ENCODE assay signal across 19 cellular contexts in the genomic region with DNA sequence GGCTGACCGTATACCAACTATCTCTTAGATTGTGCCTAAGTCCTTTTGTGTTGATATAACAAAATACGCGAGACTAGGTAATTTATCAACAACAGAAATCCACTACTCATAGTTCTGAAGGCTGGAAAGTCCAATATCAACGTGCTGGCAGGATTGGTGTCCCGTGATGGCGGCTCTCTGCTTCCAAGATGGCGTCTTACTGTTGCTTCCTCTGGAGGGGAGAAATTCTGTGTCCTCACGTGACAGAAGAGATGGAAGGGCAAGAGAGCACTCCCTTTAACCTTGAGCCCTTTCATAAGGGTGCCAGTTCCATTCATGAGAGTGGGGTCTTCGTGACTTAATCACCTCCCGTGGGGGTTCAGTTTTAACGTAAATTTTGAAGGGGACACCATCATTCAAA. TPM values are rescaled to one million over a fixed set of nuclear protein-coding genes. Genes with fewer than 3 reads are reported as not detected.
DNase-seq lines count a peak whose midpoint lies in the region; ATAC-seq, FAIRE-seq and TF ChIP-seq lines count a peak whose summit lies in the region.
"Had no signal": no experiment of that assay in that cellular context is flagged by ENCODE, and none has a peak within 500 bp of the region (broad histone marks: within the 10 kb centered on the region; RNA-seq: fewer than 3 reads in every experiment).

No MANE protein-coding gene starts in this region.

- no peaks in the 10 kb centered on the region for H4K20me1 ChIP-seq in K562 (replicated peaks; ENCODE audit: control insufficient read depth, insufficient read depth, low read length)

- H3K23ac ChIP-seq in mesenchymal stem cell (ENCODE audit: low read length in 2 of 2): no peak overlapping the region

- H2BK15ac ChIP-seq in mesenchymal stem cell (ENCODE audit: low read depth, poor library complexity, severe bottlenecking): no peak overlapping the region

- H3K36me3 ChIP-seq in K562 (ENCODE audit: control insufficient read depth, insufficient read depth, low read length) (no peaks in the 10 kb centered on the region), mesenchymal stem cell (ENCODE audit: control insufficient read depth in 1 of 2, insufficient read depth in 2 of 2, low read depth in 1 of 2, low read length in 2 of 2) (no peaks in the 10 kb centered on the region), psoas muscle (ENCODE audit: insufficient read depth in 1 of 2, low read depth in 1 of 2) (peaks cover 0 to 7% of the 10 kb centered on the region in 2 donors), thyroid gland (no peaks in the 10 kb centered on the region)

- H2BK12ac ChIP-seq in mesenchymal stem cell (ENCODE audit: low read length in 2 of 2): no peak overlapping the region

- H4K8ac ChIP-seq in mesenchymal stem cell (ENCODE audit: low read length): no peak overlapping the region

- H2BK120ac ChIP-seq in mesenchymal stem cell (ENCODE audit: low read depth, low read length): no peak overlapping the region

- H3K9ac ChIP-seq in K562 (ENCODE audit: insufficient read depth in 1 of 2, low read depth in 2 of 2, low read length in 2 of 2) (no peak overlapping the region), mesenchymal stem cell (ENCODE audit: low read length) (no peak overlapping the region)
- H3K9ac ChIP-seq: BLaER1 treated with 17β-estradiol and CSF1 and Interleukin-3, amounts not matched to agents 10 nM and 100 nM had no signal

- peaks cover 0 to 5% of the 10 kb centered on the region in 2 experiments; a peak in 2 of 5 replicates for H3K27me3 ChIP-seq in K562 (ENCODE audit: control insufficient read depth in 2 of 2, insufficient read depth in 2 of 2, low read length in 2 of 2)
- no peaks in the 10 kb centered on the region for H3K27me3 ChIP-seq in mesenchymal stem cell (ENCODE audit: control insufficient read depth in 1 of 2, insufficient read depth in 1 of 2, low read length in 2 of 2)
- H3K27me3 ChIP-seq in psoas muscle (ENCODE audit: insufficient read depth in 3 of 3, low read length in 2 of 3): no peaks in the 10 kb centered on the region
- H3K27me3 ChIP-seq in thyroid gland: no peaks in the 10 kb centered on the region
- H3K27me3 ChIP-seq: BLaER1 treated with 17β-estradiol and CSF1 and Interleukin-3, amounts not matched to agents 10 nM and 100 nM had no signal

- no peak for TF ChIP-seq RAD21 in K562 (CRISPR knock-in tag; conservative IDR thresholded peaks at IDR 0.05 in 1 of 2, IDR thresholded peaks at IDR 0.05 in 1 of 2)

- no peak for FAIRE-seq in K562 (lab: Jason Lieb, UNC)
- FAIRE-seq: GM12878, GM18507 had no signal

- peaks cover 10% of the 10 kb centered on the region for H3K79me1 ChIP-seq in mesenchymal stem cell (replicated peaks; ENCODE audit: low read length, poor library complexity, severe bottlenecking)

- no peak for TF ChIP-seq EP300 in K562 (IDR thresholded peaks at IDR 0.05; ENCODE audit: low read length)

- BruUV-seq in K562 (replicated peaks; lab: Mats Ljungman, UMichigan): no TSS peak

- H2AK5ac ChIP-seq in mesenchymal stem cell (ENCODE audit: low read length, severe bottlenecking): peak overlapping the region; percentile 6

- no peak overlapping the region for H4K91ac ChIP-seq in mesenchymal stem cell (ENCODE audit: low read length)

- TF ChIP-seq POLR2A in K562 (conservative IDR thresholded peaks at IDR 0.05) (no peak), thyroid gland (IDR thresholded peaks at IDR 0.05) (no peak)

- POLR2A ChIA-PET in K562 (lab: Yijun Ruan, JAX): no interaction called here

- no peaks in the 10 kb centered on the region for H3K79me2 ChIP-seq in K562 (ENCODE audit: control insufficient read depth, insufficient read depth, low read length)

- peak overlapping the region; percentile 66 for H2AFZ ChIP-seq in K562 (ENCODE audit: low read depth, low read length)
- H2AFZ ChIP-seq in mesenchymal stem cell (ENCODE audit: low read depth, low read length): no peak overlapping the region

- H3K4me2 ChIP-seq in K562 (ENCODE audit: insufficient read depth, low read length) (peak overlapping the region; percentile 38), mesenchymal stem cell (ENCODE audit: low read length, poor library complexity, severe bottlenecking) (no peak overlapping the region)

- DNase-seq in K562 (ENCODE audit: extremely low read depth in 1 of 4, low spot score in 3 of 4) (peak in 1 of 4 experiments; percentile 18), mesenchymal stem cell (no peak), psoas muscle (no peak), thyroid gland (peak; percentile 27 to 29), GM13977 (ENCODE audit: low spot score) (no peak), islet precursor cell (no peak)
- DNase-seq: Calu3; CD8-positive, alpha-beta T cell; GF-D8; KG1; NCI-H1417 treated with DMSO at 0.1 percent for 48 hours; NCI-H226; NCI-H82; SHP77 had no signal

- intact Hi-C loops in K562 (cut with micrococcal nuclease) (no loop called here), psoas muscle (cut with DNase I) (no loop called here), thyroid gland (cut with DNase I) (no loop called here)

- H3K14ac ChIP-seq in mesenchymal stem cell (ENCODE audit: low read length in 2 of 2): no peak overlapping the region

- no peak overlapping the region for H3K18ac ChIP-seq in mesenchymal stem cell (ENCODE audit: low read depth in 1 of 2, low read length in 2 of 2)

- ATAC-seq in K562 (peak; percentile 63), psoas muscle (peak in 1 of 4 donors; percentile 20), HG02678 (IDR thresholded peaks at IDR 0.05; ENCODE audit: unreplicated experiment) (no peak)
- ATAC-seq: CD8-positive, alpha-beta T cell; GM12878 had no signal

- WGBS in K562 (ENCODE audit: insufficient coverage, low coverage, missing lambda C conversion rate): 2% methylated on average over 11 of the region's 11 CpGs
- 91% methylated on average over 10 of the region's 11 CpGs for WGBS in mesenchymal stem cell
- 81 to 93% (median 84%) methylated on average over 11 of the region's 11 CpGs for WGBS in psoas muscle, 3 donors
- 50 to 58% methylated on average over 11 of the region's 11 CpGs for WGBS in thyroid gland, 2 donors

- H2BK5ac ChIP-seq in mesenchymal stem cell (ENCODE audit: low read depth, low read length, poor library complexity, severe bottlenecking): no peak overlapping the region

- in situ Hi-C loops in K562 (cut with MboI): no loop called here
- in situ Hi-C loops in GM13977 (cut with MboI; ENCODE audit: low pct_unique_long_range_greater_than_20kb, low sequenced_read_pairs, unreplicated experiment): no loop called here

- H3K4me1 ChIP-seq in K562 (replicated peaks in 1 of 2; ENCODE audit: control insufficient read depth in 2 of 2, insufficient read depth in 2 of 2, low read length in 2 of 2) (no peaks in the 10 kb centered on the region), mesenchymal stem cell (ENCODE audit: control insufficient read depth, insufficient read depth, low read depth, low read length) (no peaks in the 10 kb centered on the region), psoas muscle (peaks cover 73% of the 10 kb centered on the region), thyroid gland (peaks cover 57 to 65% of the 10 kb centered on the region in 2 donors)

- TF ChIP-seq CTCF in K562 (IDR thresholded peaks at IDR 0.05 in 2 of 3, conservative IDR thresholded peaks at IDR 0.05 in 1 of 3; ENCODE audit: insufficient read depth in 2 of 3, low read depth in 1 of 3, low read length in 3 of 3): no peak
- TF ChIP-seq CTCF in psoas muscle (IDR thresholded peaks at IDR 0.05): no peak
- no peak for TF ChIP-seq CTCF in thyroid gland (IDR thresholded peaks at IDR 0.05)
- TF ChIP-seq CTCF in GM13977 (IDR thresholded peaks at IDR 0.05; ENCODE audit: extremely low read depth, insufficient read depth, missing control alignments): no peak

- H3K4me3 ChIP-seq in K562 (no peak overlapping the region), mesenchymal stem cell (ENCODE audit: insufficient read depth in 1 of 2, low read depth in 1 of 2, low read length in 2 of 2) (no peak overlapping the region), psoas muscle (peak overlapping the region; percentile 44), thyroid gland (replicated peaks in 1 of 3) (no peak overlapping the region)
- H3K4me3 ChIP-seq: BLaER1 treated with 17β-estradiol and CSF1 and Interleukin-3, amounts not matched to agents 10 nM and 100 nM; GM12878 had no signal

- H3K9me3 ChIP-seq in K562 (replicated peaks; ENCODE audit: control insufficient read depth, insufficient read depth, low read depth, low read length) (no peaks in the 10 kb centered on the region), mesenchymal stem cell (ENCODE audit: control insufficient read depth, low read length) (no peaks in the 10 kb centered on the region), psoas muscle (no peaks in the 10 kb centered on the region), thyroid gland (no peaks in the 10 kb centered on the region)

- no peak overlapping the region for H3K27ac ChIP-seq in K562 (ENCODE audit: extremely low read depth, low read depth, low read length)
- H3K27ac ChIP-seq in mesenchymal stem cell (ENCODE audit: low read length, poor library complexity, severe bottlenecking): peak overlapping the region; percentile 18
- H3K27ac ChIP-seq in psoas muscle: peak overlapping the region; percentile 88
- H3K27ac ChIP-seq in thyroid gland: peak overlapping the region; percentile 82 to 94 (median 89)
- H3K27ac ChIP-seq: BLaER1 treated with 17β-estradiol and CSF1 and Interleukin-3, amounts not matched to agents 10 nM and 100 nM had no signal

- no peak overlapping the region for H3K4ac ChIP-seq in mesenchymal stem cell (ENCODE audit: low read depth in 1 of 2, low read length in 2 of 2)

- CTCF ChIA-PET in K562 (lab: Yijun Ruan, JAX; ENCODE audit: low intra/inter-chr PET ratio): no interaction called here

- H3K9me1 ChIP-seq in K562 (ENCODE audit: control insufficient read depth, insufficient read depth, low read length): no peaks in the 10 kb centered on the region

RNA-seq across cellular contexts. Expression of gene RNF144B, which starts 28.1 kb away (rescaled TPM):
- total RNA-seq in K562 (2011; cell fraction: chromatin; rRNA removed; ENCODE audit: low replicate concordance): not detected in 2 replicates
- total RNA-seq in K562 (2011; cell fraction: nucleolus; rRNA removed): not detected in 2 replicates
- total RNA-seq in K562 (2011; cell fraction: nucleoplasm; rRNA removed): not detected in 2 replicates
- not detected in 2 replicates for total RNA-seq in K562 (2014; rRNA removed)
- not detected in 2 replicates for total RNA-seq in K562 (2014; rRNA removed; fragmentation: Illumina TruSeq; extraction: Trizol)
- total RNA-seq in K562 (2015; rRNA removed; fragmentation: Illumina TruSeq; extraction: Trizol): not detected in 2 replicates
- total RNA-seq in K562 (2021): not detected in 2 replicates
- 0.01 TPM in 1 of 2 replicates, not detected in the other for polyA plus RNA-seq in K562 (2011; rRNA removed)
- polyA plus RNA-seq in K562 (2011; cell fraction: cytosol; rRNA removed): not detected in 2 replicates
- polyA plus RNA-seq in K562 (2011; cell fraction: nucleus; rRNA removed): not detected in 2 replicates
- 0.03 and 0.07 TPM in 2 replicates for polyA plus RNA-seq in K562 (2012)
- not detected in 2 replicates for polyA plus RNA-seq in K562 (2014; fragmentation: Illumina TruSeq; extraction: Trizol)
- under 1 TPM in 1 of 2 experiments, not detected in 1; 0.01 TPM for polyA plus RNA-seq in K562 (2014; fragmentation: Nextera tagmentation; extraction: Ambion mirVana)
- polyA plus RNA-seq in K562 (2014; rRNA removed): not detected in 2 replicates
- not detected in 2 replicates for polyA minus RNA-seq in K562 (2011; rRNA and poly(A)+ RNA removed)
- not detected in 2 replicates for polyA minus RNA-seq in K562 (2011; cell fraction: cytosol; rRNA and poly(A)+ RNA removed)
- not detected in 2 replicates for polyA minus RNA-seq in K562 (2011; cell fraction: nucleus; rRNA and poly(A)+ RNA removed)
- 0.15 TPM for polyA plus RNA-seq in mesenchymal stem cell (2013, experiment 1 of 2)
- 0.14 TPM for polyA plus RNA-seq in mesenchymal stem cell (2013, experiment 2 of 2)
- 10 to 100 TPM; 33.6 to 94.9 (median 65.4) TPM for total RNA-seq in psoas muscle
- polyA plus RNA-seq in psoas muscle: 10 to 100 TPM in 1 of 3 donors, 1 to 10 TPM in 2; 6.0 to 34.5 (median 7.9) TPM
- 100 to 1,000 TPM in 2 of 4 donors, 10 to 100 TPM in 2; 67.3 to 143 (median 114) TPM for total RNA-seq in thyroid gland
- total RNA-seq: RPMI7951 had no signal

Comparison
In these comparisons a context has a peak if more than half of its experiments do, and no peak if none do; other contexts are left out.
1. DNase-seq: peak in thyroid gland (2 of 2); none in mesenchymal stem cell (single experiment), psoas muscle (0 of 2), GM13977 (single experiment) and islet precursor cell (single experiment).
2. RNA of gene RNF144B, which starts 28.1 kb away (total RNA-seq): 67.3 to 143 TPM in thyroid gland and 33.6 to 94.9 TPM in psoas muscle; not detected in K562; every median in the first group is over 10 times any median in the second.